Comparison of ENCODE assay signal across 19 cellular contexts in genomic region chr14:37443461-37443860, GRCh38.
DNase-seq lines count a peak whose midpoint lies in the region; ATAC-seq and TF ChIP-seq lines count a peak whose summit lies in the region.
"Had no signal": no experiment of that assay in that cellular context is flagged by ENCODE, and none has a peak within 500 bp of the region (broad histone marks: within the 10 kb centered on the region; RNA-seq: fewer than 3 reads in every experiment).

No MANE protein-coding gene starts in this region.

- no peaks in the 10 kb centered on the region for H3K36me3 Mint-ChIP-seq in endothelial cell (ENCODE audit: low read depth, unreplicated experiment)
- H3K36me3 Mint-ChIP-seq in activated T-cell treated with anti-CD3 and anti-CD28 coated beads, Interleukin-2, amount 50 U/mL, for 72 hours (ENCODE audit: insufficient read depth in 2 of 2), result no peaks in the 10 kb centered on the region
- H3K36me3 Mint-ChIP-seq in CD14-positive monocyte, result no peaks in the 10 kb centered on the region

- ATAC-seq in activated T-cell treated with anti-CD3 and anti-CD28 coated beads, Interleukin-2, amount 50 U/mL, for 72 hours (replicated peaks in 1 of 2), result no peak
- ATAC-seq: A549 had no signal

- no peak overlapping the region for H3K4me3 ChIP-seq in HFF-Myc (replicated peaks; ENCODE audit: low read depth, low read length)
- no peak overlapping the region for H3K4me3 ChIP-seq in fibroblast of villous mesenchyme (ENCODE audit: low read depth, low read length)
- H3K4me3 ChIP-seq: A549 had no signal

- intact Hi-C loops in CD14-positive monocyte (cut with micrococcal nuclease), result no loop called here

- H3K4me1 Mint-ChIP-seq in endothelial cell (ENCODE audit: unreplicated experiment) (no peaks in the 10 kb centered on the region), CD14-positive monocyte (no peaks in the 10 kb centered on the region)
- H3K4me1 Mint-ChIP-seq in activated T-cell treated with anti-CD3 and anti-CD28 coated beads, Interleukin-2, amount 50 U/mL, for 72 hours (ENCODE audit: low read depth), result no peaks in the 10 kb centered on the region
- H3K4me1 Mint-ChIP-seq: B cell had no signal

- TF ChIP-seq CTCF in AG09319 (IDR thresholded peaks at IDR 0.05; ENCODE audit: low read depth, low read length), result no peak
- no peak for TF ChIP-seq CTCF in HFF-Myc (IDR thresholded peaks at IDR 0.05; ENCODE audit: low read depth, low read length, missing control alignments)
- TF ChIP-seq CTCF in fibroblast of villous mesenchyme (IDR thresholded peaks at IDR 0.05; ENCODE audit: insufficient read depth, low read depth, low read length), result no peak
- TF ChIP-seq CTCF in endothelial cell (IDR thresholded peaks at IDR 0.05; ENCODE audit: unreplicated experiment), result no peak
- TF ChIP-seq CTCF in CD14-positive monocyte (IDR thresholded peaks at IDR 0.05), result no peak

- no peak overlapping the region for H3K27ac Mint-ChIP-seq in endothelial cell (ENCODE audit: unreplicated experiment)
- H3K27ac Mint-ChIP-seq in activated T-cell treated with anti-CD3 and anti-CD28 coated beads, Interleukin-2, amount 50 U/mL, for 72 hours, result no peak overlapping the region
- no peak overlapping the region for H3K27ac Mint-ChIP-seq in CD14-positive monocyte
- H3K27ac Mint-ChIP-seq: B cell; CD4-positive, alpha-beta T cell had no signal

- H3K9me3 Mint-ChIP-seq in endothelial cell (ENCODE audit: unreplicated experiment) (no peaks in the 10 kb centered on the region), CD14-positive monocyte (peaks cover 0 to 12% (median 3%) of the 10 kb centered on the region in 7 donors)
- H3K9me3 Mint-ChIP-seq in activated T-cell treated with anti-CD3 and anti-CD28 coated beads, Interleukin-2, amount 50 U/mL, for 72 hours, result peaks cover 3 to 8% of the 10 kb centered on the region in 2 donors

- H3K27me3 Mint-ChIP-seq in endothelial cell (ENCODE audit: unreplicated experiment) (no peaks in the 10 kb centered on the region), CD14-positive monocyte (ENCODE audit: low read depth in 3 of 3) (no peaks in the 10 kb centered on the region)
- no peaks in the 10 kb centered on the region for H3K27me3 Mint-ChIP-seq in activated T-cell treated with anti-CD3 and anti-CD28 coated beads, Interleukin-2, amount 50 U/mL, for 72 hours (ENCODE audit: low read depth)
- H3K27me3 Mint-ChIP-seq: B cell; CD4-positive, alpha-beta T cell had no signal

- DNase-seq in AG09319 (ENCODE audit: extremely low read depth, low read depth) (peak; percentile 20), HFF-Myc (ENCODE audit: extremely low read depth, low read depth) (peak; percentile 42), brain pericyte (ENCODE audit: low read depth, low spot score) (peak; percentile 7), fibroblast of villous mesenchyme (ENCODE audit: low read depth) (peak; percentile 44), endothelial cell (ENCODE audit: low spot score) (no peak), glomerular visceral epithelial cell (ENCODE audit: extremely low spot score) (no peak), CD14-positive monocyte (ENCODE audit: low spot score) (no peak)
- DNase-seq in activated T-cell treated with anti-CD3 and anti-CD28 coated beads, Interleukin-2, amount 50 U/mL, for 72 hours, result no peak
- DNase-seq: CD4-positive, alpha-beta T cell; DMS153; H7; NCI-H1436; NCI-H1930; NCI-H345; NCI-H524 treated with DMSO at 0.1 percent for 48 hours; SIG-M5; T-helper 1 cell had no signal

- H3K4me3 Mint-ChIP-seq in endothelial cell (ENCODE audit: unreplicated experiment) (no peak overlapping the region), CD14-positive monocyte (no peak overlapping the region)
- no peak overlapping the region for H3K4me3 Mint-ChIP-seq in activated T-cell treated with anti-CD3 and anti-CD28 coated beads, Interleukin-2, amount 50 U/mL, for 72 hours
- H3K4me3 Mint-ChIP-seq: B cell; CD4-positive, alpha-beta T cell had no signal

Comparison
In these comparisons a context has a peak if more than half of its experiments do, and no peak if none do; other contexts are left out.
1. DNase-seq: peak in AG09319 (single experiment), HFF-Myc (single experiment), brain pericyte (single experiment) and fibroblast of villous mesenchyme (single experiment); none in endothelial cell (single experiment), glomerular visceral epithelial cell (single experiment), activated T-cell treated with anti-CD3 and anti-CD28 coated beads, Interleukin-2, amount 50 U/mL, for 72 hours (0 of 2) and CD14-positive monocyte (single experiment).